1 cellular context compared by ENCODE assay signal in the genomic region with DNA sequence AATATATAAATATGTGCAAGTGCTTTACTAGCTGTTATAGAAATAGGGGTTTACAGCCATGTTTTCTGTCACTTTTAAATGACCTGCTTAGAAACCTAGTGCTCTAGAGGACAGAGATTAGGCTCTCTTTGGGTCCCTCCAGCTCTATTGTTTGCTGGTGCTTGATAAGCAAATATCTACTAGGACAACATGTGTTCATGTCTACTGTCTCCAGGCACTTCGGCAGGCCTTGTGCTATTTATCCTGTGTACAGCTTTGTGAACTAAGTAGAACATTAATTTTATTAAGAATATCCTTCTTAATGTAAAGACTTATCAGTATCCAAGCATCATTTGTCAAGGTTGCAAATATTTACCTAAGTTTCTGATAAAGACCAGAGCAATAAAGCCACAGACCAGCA.
TF ChIP-seq lines count a peak whose summit lies in the region.

No MANE protein-coding gene starts in this region.

TF ChIP-seq in K562, 482 proteins besides CTCF, POLR2A, EP300 and RAD21 (continued from another document):
- TF ChIP-seq, protein P1, sequence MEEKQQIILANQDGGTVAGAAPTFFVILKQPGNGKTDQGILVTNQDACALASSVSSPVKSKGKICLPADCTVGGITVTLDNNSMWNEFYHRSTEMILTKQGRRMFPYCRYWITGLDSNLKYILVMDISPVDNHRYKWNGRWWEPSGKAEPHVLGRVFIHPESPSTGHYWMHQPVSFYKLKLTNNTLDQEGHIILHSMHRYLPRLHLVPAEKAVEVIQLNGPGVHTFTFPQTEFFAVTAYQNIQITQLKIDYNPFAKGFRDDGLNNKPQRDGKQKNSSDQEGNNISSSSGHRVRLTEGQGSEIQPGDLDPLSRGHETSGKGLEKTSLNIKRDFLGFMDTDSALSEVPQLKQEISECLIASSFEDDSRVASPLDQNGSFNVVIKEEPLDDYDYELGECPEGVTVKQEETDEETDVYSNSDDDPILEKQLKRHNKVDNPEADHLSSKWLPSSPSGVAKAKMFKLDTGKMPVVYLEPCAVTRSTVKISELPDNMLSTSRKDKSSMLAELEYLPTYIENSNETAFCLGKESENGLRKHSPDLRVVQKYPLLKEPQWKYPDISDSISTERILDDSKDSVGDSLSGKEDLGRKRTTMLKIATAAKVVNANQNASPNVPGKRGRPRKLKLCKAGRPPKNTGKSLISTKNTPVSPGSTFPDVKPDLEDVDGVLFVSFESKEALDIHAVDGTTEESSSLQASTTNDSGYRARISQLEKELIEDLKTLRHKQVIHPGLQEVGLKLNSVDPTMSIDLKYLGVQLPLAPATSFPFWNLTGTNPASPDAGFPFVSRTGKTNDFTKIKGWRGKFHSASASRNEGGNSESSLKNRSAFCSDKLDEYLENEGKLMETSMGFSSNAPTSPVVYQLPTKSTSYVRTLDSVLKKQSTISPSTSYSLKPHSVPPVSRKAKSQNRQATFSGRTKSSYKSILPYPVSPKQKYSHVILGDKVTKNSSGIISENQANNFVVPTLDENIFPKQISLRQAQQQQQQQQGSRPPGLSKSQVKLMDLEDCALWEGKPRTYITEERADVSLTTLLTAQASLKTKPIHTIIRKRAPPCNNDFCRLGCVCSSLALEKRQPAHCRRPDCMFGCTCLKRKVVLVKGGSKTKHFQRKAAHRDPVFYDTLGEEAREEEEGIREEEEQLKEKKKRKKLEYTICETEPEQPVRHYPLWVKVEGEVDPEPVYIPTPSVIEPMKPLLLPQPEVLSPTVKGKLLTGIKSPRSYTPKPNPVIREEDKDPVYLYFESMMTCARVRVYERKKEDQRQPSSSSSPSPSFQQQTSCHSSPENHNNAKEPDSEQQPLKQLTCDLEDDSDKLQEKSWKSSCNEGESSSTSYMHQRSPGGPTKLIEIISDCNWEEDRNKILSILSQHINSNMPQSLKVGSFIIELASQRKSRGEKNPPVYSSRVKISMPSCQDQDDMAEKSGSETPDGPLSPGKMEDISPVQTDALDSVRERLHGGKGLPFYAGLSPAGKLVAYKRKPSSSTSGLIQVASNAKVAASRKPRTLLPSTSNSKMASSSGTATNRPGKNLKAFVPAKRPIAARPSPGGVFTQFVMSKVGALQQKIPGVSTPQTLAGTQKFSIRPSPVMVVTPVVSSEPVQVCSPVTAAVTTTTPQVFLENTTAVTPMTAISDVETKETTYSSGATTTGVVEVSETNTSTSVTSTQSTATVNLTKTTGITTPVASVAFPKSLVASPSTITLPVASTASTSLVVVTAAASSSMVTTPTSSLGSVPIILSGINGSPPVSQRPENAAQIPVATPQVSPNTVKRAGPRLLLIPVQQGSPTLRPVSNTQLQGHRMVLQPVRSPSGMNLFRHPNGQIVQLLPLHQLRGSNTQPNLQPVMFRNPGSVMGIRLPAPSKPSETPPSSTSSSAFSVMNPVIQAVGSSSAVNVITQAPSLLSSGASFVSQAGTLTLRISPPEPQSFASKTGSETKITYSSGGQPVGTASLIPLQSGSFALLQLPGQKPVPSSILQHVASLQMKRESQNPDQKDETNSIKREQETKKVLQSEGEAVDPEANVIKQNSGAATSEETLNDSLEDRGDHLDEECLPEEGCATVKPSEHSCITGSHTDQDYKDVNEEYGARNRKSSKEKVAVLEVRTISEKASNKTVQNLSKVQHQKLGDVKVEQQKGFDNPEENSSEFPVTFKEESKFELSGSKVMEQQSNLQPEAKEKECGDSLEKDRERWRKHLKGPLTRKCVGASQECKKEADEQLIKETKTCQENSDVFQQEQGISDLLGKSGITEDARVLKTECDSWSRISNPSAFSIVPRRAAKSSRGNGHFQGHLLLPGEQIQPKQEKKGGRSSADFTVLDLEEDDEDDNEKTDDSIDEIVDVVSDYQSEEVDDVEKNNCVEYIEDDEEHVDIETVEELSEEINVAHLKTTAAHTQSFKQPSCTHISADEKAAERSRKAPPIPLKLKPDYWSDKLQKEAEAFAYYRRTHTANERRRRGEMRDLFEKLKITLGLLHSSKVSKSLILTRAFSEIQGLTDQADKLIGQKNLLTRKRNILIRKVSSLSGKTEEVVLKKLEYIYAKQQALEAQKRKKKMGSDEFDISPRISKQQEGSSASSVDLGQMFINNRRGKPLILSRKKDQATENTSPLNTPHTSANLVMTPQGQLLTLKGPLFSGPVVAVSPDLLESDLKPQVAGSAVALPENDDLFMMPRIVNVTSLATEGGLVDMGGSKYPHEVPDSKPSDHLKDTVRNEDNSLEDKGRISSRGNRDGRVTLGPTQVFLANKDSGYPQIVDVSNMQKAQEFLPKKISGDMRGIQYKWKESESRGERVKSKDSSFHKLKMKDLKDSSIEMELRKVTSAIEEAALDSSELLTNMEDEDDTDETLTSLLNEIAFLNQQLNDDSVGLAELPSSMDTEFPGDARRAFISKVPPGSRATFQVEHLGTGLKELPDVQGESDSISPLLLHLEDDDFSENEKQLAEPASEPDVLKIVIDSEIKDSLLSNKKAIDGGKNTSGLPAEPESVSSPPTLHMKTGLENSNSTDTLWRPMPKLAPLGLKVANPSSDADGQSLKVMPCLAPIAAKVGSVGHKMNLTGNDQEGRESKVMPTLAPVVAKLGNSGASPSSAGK (IDR thresholded peaks at IDR 0.05) = 0 out of 2 replicates have a peak, but pooled peaks have one; percentile 10
- TF ChIP-seq ZNF316 (IDR thresholded peaks at IDR 0.05) = peak; percentile 36
- TF ChIP-seq TAL1 (IDR thresholded peaks at IDR 0.05) = peak; percentile 65
- TF ChIP-seq, protein P2, sequence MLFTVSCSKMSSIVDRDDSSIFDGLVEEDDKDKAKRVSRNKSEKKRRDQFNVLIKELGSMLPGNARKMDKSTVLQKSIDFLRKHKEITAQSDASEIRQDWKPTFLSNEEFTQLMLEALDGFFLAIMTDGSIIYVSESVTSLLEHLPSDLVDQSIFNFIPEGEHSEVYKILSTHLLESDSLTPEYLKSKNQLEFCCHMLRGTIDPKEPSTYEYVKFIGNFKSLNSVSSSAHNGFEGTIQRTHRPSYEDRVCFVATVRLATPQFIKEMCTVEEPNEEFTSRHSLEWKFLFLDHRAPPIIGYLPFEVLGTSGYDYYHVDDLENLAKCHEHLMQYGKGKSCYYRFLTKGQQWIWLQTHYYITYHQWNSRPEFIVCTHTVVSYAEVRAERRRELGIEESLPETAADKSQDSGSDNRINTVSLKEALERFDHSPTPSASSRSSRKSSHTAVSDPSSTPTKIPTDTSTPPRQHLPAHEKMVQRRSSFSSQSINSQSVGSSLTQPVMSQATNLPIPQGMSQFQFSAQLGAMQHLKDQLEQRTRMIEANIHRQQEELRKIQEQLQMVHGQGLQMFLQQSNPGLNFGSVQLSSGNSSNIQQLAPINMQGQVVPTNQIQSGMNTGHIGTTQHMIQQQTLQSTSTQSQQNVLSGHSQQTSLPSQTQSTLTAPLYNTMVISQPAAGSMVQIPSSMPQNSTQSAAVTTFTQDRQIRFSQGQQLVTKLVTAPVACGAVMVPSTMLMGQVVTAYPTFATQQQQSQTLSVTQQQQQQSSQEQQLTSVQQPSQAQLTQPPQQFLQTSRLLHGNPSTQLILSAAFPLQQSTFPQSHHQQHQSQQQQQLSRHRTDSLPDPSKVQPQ (CRISPR knock-in tag; IDR thresholded peaks at IDR 0.05; ENCODE audit: borderline replicate concordance) = no peak
- TF ChIP-seq, protein P3, sequence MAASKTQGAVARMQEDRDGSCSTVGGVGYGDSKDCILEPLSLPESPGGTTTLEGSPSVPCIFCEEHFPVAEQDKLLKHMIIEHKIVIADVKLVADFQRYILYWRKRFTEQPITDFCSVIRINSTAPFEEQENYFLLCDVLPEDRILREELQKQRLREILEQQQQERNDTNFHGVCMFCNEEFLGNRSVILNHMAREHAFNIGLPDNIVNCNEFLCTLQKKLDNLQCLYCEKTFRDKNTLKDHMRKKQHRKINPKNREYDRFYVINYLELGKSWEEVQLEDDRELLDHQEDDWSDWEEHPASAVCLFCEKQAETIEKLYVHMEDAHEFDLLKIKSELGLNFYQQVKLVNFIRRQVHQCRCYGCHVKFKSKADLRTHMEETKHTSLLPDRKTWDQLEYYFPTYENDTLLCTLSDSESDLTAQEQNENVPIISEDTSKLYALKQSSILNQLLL (CRISPR knock-in tag; IDR thresholded peaks at IDR 0.05; ENCODE audit: borderline replicate concordance) = no peak
- 0 out of 2 replicates have a peak, but pooled peaks have one; percentile 16 for TF ChIP-seq L3MBTL2 (IDR thresholded peaks at IDR 0.05)
- no peak for TF ChIP-seq MYNN (IDR thresholded peaks at IDR 0.05)
- no peak for TF ChIP-seq MYNN (CRISPR knock-in tag; IDR thresholded peaks at IDR 0.05)
- no peak for TF ChIP-seq SMAD2 (IDR thresholded peaks at IDR 0.05; ENCODE audit: low read depth, low read length)
- peak; percentile 75 for TF ChIP-seq CBFA2T3 (IDR thresholded peaks at IDR 0.05)
- TF ChIP-seq, protein P4, sequence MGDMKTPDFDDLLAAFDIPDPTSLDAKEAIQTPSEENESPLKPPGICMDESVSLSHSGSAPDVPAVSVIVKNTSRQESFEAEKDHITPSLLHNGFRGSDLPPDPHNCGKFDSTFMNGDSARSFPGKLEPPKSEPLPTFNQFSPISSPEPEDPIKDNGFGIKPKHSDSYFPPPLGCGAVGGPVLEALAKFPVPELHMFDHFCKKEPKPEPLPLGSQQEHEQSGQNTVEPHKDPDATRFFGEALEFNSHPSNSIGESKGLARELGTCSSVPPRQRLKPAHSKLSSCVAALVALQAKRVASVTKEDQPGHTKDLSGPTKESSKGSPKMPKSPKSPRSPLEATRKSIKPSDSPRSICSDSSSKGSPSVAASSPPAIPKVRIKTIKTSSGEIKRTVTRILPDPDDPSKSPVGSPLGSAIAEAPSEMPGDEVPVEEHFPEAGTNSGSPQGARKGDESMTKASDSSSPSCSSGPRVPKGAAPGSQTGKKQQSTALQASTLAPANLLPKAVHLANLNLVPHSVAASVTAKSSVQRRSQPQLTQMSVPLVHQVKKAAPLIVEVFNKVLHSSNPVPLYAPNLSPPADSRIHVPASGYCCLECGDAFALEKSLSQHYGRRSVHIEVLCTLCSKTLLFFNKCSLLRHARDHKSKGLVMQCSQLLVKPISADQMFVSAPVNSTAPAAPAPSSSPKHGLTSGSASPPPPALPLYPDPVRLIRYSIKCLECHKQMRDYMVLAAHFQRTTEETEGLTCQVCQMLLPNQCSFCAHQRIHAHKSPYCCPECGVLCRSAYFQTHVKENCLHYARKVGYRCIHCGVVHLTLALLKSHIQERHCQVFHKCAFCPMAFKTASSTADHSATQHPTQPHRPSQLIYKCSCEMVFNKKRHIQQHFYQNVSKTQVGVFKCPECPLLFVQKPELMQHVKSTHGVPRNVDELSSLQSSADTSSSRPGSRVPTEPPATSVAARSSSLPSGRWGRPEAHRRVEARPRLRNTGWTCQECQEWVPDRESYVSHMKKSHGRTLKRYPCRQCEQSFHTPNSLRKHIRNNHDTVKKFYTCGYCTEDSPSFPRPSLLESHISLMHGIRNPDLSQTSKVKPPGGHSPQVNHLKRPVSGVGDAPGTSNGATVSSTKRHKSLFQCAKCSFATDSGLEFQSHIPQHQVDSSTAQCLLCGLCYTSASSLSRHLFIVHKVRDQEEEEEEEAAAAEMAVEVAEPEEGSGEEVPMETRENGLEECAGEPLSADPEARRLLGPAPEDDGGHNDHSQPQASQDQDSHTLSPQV (IDR thresholded peaks at IDR 0.05) = 0 out of 2 replicates have a peak, but pooled peaks have one; percentile 18
- TF ChIP-seq DACH1 (IDR thresholded peaks at IDR 0.05; ENCODE audit: partially characterized antibody) = peak; percentile 56
- TF ChIP-seq TCF3 (CRISPR knock-in tag; IDR thresholded peaks at IDR 0.05) = peak; percentile 76
- TF ChIP-seq ZFX (CRISPR knock-in tag; IDR thresholded peaks at IDR 0.05) = peak; percentile 40; the same call in 1 of the 2 replicates
- peak; percentile 66 for TF ChIP-seq CBFA2T2 (conservative IDR thresholded peaks at IDR 0.05)
- peak; percentile 82 for TF ChIP-seq SOX6 (IDR thresholded peaks at IDR 0.05)
- 0 out of 2 replicates have a peak, but pooled peaks have one; percentile 22 for TF ChIP-seq DPF2 (IDR thresholded peaks at IDR 0.05)
- TF ChIP-seq, protein P5, sequence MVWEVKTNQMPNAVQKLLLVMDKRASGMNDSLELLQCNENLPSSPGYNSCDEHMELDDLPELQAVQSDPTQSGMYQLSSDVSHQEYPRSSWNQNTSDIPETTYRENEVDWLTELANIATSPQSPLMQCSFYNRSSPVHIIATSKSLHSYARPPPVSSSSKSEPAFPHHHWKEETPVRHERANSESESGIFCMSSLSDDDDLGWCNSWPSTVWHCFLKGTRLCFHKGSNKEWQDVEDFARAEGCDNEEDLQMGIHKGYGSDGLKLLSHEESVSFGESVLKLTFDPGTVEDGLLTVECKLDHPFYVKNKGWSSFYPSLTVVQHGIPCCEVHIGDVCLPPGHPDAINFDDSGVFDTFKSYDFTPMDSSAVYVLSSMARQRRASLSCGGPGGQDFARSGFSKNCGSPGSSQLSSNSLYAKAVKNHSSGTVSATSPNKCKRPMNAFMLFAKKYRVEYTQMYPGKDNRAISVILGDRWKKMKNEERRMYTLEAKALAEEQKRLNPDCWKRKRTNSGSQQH (CRISPR knock-in tag; IDR thresholded peaks at IDR 0.05) = no peak
- TF ChIP-seq TEAD4 (IDR thresholded peaks at IDR 0.05; ENCODE audit: low read length) = peak; percentile 47; the same call in 1 of the 2 replicates
- no peak for TF ChIP-seq TEAD4 (CRISPR knock-in tag; IDR thresholded peaks at IDR 0.05; ENCODE audit: borderline replicate concordance)
- TF ChIP-seq, protein P6, sequence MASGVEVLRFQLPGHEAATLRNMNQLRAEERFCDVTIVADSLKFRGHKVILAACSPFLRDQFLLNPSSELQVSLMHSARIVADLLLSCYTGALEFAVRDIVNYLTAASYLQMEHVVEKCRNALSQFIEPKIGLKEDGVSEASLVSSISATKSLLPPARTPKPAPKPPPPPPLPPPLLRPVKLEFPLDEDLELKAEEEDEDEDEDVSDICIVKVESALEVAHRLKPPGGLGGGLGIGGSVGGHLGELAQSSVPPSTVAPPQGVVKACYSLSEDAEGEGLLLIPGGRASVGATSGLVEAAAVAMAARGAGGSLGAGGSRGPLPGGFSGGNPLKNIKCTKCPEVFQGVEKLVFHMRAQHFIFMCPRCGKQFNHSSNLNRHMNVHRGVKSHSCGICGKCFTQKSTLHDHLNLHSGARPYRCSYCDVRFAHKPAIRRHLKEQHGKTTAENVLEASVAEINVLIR (CRISPR knock-in tag; IDR thresholded peaks at IDR 0.05) = no peak
- peak; percentile 66 for TF ChIP-seq ARID1B (IDR thresholded peaks at IDR 0.05)
- peak; percentile 59 for TF ChIP-seq NCOR1 (IDR thresholded peaks at IDR 0.05)
- TF ChIP-seq, protein P7, sequence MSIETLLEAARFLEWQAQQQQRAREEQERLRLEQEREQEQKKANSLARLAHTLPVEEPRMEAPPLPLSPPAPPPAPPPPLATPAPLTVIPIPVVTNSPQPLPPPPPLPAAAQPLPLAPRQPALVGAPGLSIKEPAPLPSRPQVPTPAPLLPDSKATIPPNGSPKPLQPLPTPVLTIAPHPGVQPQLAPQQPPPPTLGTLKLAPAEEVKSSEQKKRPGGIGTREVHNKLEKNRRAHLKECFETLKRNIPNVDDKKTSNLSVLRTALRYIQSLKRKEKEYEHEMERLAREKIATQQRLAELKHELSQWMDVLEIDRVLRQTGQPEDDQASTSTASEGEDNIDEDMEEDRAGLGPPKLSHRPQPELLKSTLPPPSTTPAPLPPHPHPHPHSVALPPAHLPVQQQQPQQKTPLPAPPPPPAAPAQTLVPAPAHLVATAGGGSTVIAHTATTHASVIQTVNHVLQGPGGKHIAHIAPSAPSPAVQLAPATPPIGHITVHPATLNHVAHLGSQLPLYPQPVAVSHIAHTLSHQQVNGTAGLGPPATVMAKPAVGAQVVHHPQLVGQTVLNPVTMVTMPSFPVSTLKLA (conservative IDR thresholded peaks at IDR 0.05) = 0 out of 4 replicates have a peak, but pooled peaks of 1 of the 2 experiments have one; percentile 21
- TF ChIP-seq FOXK2 (conservative IDR thresholded peaks at IDR 0.05 in 1 of 2, IDR thresholded peaks at IDR 0.05 in 1 of 2; ENCODE audit: low read depth in 2 of 2) = peak in 1 of 2 experiments; percentile 29; a peak in 1 of 4 replicates
